Comparison of ENCODE assay signal across 1 cellular context in the genomic region with DNA sequence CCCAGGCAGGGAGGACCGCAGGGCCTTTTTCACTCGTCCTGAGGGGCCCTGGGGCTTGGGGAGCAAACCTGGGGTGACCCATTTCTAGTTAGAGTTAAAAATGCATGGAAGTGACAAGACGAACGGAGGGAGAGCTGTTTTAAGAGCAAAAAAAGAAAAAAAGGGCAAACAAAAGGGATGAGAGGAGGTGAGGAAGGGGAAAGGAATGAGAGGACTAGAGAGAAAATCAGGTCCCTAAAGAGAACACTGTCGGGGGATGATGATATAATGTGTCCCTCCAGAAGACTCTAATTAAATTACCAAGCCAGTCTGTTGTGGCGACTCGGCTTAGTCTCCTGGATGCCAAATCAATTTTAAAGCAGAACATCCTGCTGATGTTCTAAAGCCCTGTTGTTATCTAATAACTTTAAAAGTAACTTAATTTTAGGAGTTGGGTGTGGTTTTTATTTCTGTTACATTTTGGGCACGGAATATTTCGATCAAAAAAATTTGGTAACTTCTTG.
TF ChIP-seq lines count a peak whose summit lies in the region.

No MANE protein-coding gene starts in this region.

TF ChIP-seq in K562, 482 proteins besides CTCF, POLR2A, EP300 and RAD21 (continued from another document):
- TF ChIP-seq, protein P1, sequence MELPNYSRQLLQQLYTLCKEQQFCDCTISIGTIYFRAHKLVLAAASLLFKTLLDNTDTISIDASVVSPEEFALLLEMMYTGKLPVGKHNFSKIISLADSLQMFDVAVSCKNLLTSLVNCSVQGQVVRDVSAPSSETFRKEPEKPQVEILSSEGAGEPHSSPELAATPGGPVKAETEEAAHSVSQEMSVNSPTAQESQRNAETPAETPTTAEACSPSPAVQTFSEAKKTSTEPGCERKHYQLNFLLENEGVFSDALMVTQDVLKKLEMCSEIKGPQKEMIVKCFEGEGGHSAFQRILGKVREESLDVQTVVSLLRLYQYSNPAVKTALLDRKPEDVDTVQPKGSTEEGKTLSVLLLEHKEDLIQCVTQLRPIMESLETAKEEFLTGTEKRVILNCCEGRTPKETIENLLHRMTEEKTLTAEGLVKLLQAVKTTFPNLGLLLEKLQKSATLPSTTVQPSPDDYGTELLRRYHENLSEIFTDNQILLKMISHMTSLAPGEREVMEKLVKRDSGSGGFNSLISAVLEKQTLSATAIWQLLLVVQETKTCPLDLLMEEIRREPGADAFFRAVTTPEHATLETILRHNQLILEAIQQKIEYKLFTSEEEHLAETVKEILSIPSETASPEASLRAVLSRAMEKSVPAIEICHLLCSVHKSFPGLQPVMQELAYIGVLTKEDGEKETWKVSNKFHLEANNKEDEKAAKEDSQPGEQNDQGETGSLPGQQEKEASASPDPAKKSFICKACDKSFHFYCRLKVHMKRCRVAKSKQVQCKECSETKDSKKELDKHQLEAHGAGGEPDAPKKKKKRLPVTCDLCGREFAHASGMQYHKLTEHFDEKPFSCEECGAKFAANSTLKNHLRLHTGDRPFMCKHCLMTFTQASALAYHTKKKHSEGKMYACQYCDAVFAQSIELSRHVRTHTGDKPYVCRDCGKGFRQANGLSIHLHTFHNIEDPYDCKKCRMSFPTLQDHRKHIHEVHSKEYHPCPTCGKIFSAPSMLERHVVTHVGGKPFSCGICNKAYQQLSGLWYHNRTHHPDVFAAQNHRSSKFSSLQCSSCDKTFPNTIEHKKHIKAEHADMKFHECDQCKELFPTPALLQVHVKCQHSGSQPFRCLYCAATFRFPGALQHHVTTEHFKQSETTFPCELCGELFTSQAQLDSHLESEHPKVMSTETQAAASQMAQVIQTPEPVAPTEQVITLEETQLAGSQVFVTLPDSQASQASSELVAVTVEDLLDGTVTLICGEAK (IDR thresholded peaks at IDR 0.05), result 0 out of 2 replicates have a peak, but pooled peaks have one; percentile 30
- TF ChIP-seq, protein P1 (CRISPR knock-in tag; IDR thresholded peaks at IDR 0.05), result no peak
- 0 out of 4 replicates have a peak, but pooled peaks of 1 of the 2 experiments have one; percentile 45 for TF ChIP-seq ARNT (IDR thresholded peaks at IDR 0.05)
- TF ChIP-seq, protein P2, sequence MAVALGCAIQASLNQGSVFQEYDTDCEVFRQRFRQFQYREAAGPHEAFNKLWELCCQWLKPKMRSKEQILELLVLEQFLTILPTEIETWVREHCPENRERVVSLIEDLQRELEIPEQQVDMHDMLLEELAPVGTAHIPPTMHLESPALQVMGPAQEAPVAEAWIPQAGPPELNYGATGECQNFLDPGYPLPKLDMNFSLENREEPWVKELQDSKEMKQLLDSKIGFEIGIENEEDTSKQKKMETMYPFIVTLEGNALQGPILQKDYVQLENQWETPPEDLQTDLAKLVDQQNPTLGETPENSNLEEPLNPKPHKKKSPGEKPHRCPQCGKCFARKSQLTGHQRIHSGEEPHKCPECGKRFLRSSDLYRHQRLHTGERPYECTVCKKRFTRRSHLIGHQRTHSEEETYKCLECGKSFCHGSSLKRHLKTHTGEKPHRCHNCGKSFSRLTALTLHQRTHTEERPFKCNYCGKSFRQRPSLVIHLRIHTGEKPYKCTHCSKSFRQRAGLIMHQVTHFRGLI (CRISPR knock-in tag; IDR thresholded peaks at IDR 0.05), result no peak
- no peak for TF ChIP-seq FOSL1 (tag; conservative IDR thresholded peaks at IDR 0.05)
- TF ChIP-seq PHF20 (IDR thresholded peaks at IDR 0.05; ENCODE audit: partially characterized antibody), result peak; percentile 32
- TF ChIP-seq, protein P3, sequence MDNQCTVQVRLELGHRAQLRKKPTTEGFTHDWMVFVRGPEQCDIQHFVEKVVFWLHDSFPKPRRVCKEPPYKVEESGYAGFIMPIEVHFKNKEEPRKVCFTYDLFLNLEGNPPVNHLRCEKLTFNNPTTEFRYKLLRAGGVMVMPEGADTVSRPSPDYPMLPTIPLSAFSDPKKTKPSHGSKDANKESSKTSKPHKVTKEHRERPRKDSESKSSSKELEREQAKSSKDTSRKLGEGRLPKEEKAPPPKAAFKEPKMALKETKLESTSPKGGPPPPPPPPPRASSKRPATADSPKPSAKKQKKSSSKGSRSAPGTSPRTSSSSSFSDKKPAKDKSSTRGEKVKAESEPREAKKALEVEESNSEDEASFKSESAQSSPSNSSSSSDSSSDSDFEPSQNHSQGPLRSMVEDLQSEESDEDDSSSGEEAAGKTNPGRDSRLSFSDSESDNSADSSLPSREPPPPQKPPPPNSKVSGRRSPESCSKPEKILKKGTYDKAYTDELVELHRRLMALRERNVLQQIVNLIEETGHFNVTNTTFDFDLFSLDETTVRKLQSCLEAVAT (IDR thresholded peaks at IDR 0.05), result peak in 1 of 2 experiments; percentile 46; a peak in 1 of 4 replicates
- TF ChIP-seq NFRKB (IDR thresholded peaks at IDR 0.05; ENCODE audit: low read depth), result 0 out of 2 replicates have a peak, but pooled peaks have one; percentile 33
